8 cellular contexts compared by ENCODE assay signal in genomic region chr20:45290677-45291355, GRCh38. TPM values are rescaled to one million over a fixed set of nuclear protein-coding genes. Genes with fewer than 3 reads are reported as not detected.
DNase-seq lines count a peak whose midpoint lies in the region; ATAC-seq and TF ChIP-seq lines count a peak whose summit lies in the region.

No MANE protein-coding gene starts in this region.

- H3K36me3 ChIP-seq in vagina, result no peaks in the 10 kb centered on the region

- TF ChIP-seq POLR2A in vagina (IDR thresholded peaks at IDR 0.05), result no peak

- TF ChIP-seq CTCF in vagina (IDR thresholded peaks at IDR 0.05), result peak; percentile 63 to 77 (median 72)

- no peak overlapping the region for H3K27ac ChIP-seq in vagina

- no peaks in the 10 kb centered on the region for H3K36me3 Mint-ChIP-seq in activated naive CD4-positive, alpha-beta T cell treated with anti-CD3 and anti-CD28 coated beads, Interleukin-2, amount 50 U/mL, for 24 hours

- DNase-seq in G401 (ENCODE audit: low spot score), result peak; percentile 60
- DNase-seq in NAMALWA (ENCODE audit: low spot score), result peak; percentile 87
- DNase-seq in SKM-1 (lab: John Stamatoyannopoulos, UW; ENCODE audit: unreplicated experiment), result peak; percentile 77
- peak; percentile 35 to 93 (median 83) for DNase-seq in head of caudate nucleus
- peak; percentile 92 for DNase-seq in posterior vena cava (ENCODE audit: low spot score)
- no peak for DNase-seq in vagina (ENCODE audit: extremely low spot score in 2 of 2)

- H3K4me3 Mint-ChIP-seq in activated naive CD4-positive, alpha-beta T cell treated with anti-CD3 and anti-CD28 coated beads, Interleukin-2, amount 50 U/mL, for 24 hours, result no peak overlapping the region

- peaks cover 13% of the 10 kb centered on the region for H3K4me1 ChIP-seq in vagina

- H3K9me3 ChIP-seq in vagina, result no peaks in the 10 kb centered on the region

- no peak for ATAC-seq in HG03469 (IDR thresholded peaks at IDR 0.05; ENCODE audit: unreplicated experiment)

- H3K27me3 ChIP-seq in vagina, result peaks cover 5% of the 10 kb centered on the region

- no peaks in the 10 kb centered on the region for H3K9me3 Mint-ChIP-seq in activated naive CD4-positive, alpha-beta T cell treated with anti-CD3 and anti-CD28 coated beads, Interleukin-2, amount 50 U/mL, for 24 hours

- H3K27me3 Mint-ChIP-seq in activated naive CD4-positive, alpha-beta T cell treated with anti-CD3 and anti-CD28 coated beads, Interleukin-2, amount 50 U/mL, for 24 hours, result peaks cover 19% of the 10 kb centered on the region

- peaks cover 8% of the 10 kb centered on the region for H3K4me1 Mint-ChIP-seq in activated naive CD4-positive, alpha-beta T cell treated with anti-CD3 and anti-CD28 coated beads, Interleukin-2, amount 50 U/mL, for 24 hours

- no peak overlapping the region for H3K4me3 ChIP-seq in vagina

- peak overlapping the region; percentile 13 for H3K27ac Mint-ChIP-seq in activated naive CD4-positive, alpha-beta T cell treated with anti-CD3 and anti-CD28 coated beads, Interleukin-2, amount 50 U/mL, for 24 hours

- intact Hi-C loops in head of caudate nucleus (cut with DNase I), result loop anchor here (10.0 kb wide), 1 partner anchor 286 kb away; no protein-coding TSS in a partner anchor
- intact Hi-C loops in posterior vena cava (cut with DNase I), result no loop called here
- intact Hi-C loops in vagina (cut with DNase I), result no loop called here

- in situ Hi-C loops in G401 (cut with HindIII; ENCODE audit: low sequenced_read_pairs), result no loop called here

RNA-seq across cellular contexts. Expression of gene RBPJL, which starts 15.8 kb away (rescaled TPM):
- not detected in 2 replicates for total RNA-seq in G401 (2014; rRNA removed; shearing (Covaris generic))
- total RNA-seq in posterior vena cava (not detected), vagina (not detected)

RNA-seq across cellular contexts. Expression of gene MATN4, which starts 17.3 kb away (rescaled TPM):
- not detected in 2 replicates for total RNA-seq in G401 (2014; rRNA removed; shearing (Covaris generic))
- total RNA-seq in posterior vena cava (under 1 TPM; 0.29 to 0.56 TPM), vagina (not detected)

RNA-seq across cellular contexts. Expression of gene SLPI, which starts 36.5 kb away (rescaled TPM):
- not detected in 2 replicates for total RNA-seq in G401 (2014; rRNA removed; shearing (Covaris generic))
- total RNA-seq in posterior vena cava (10 to 100 TPM; 14.6 to 74.0 TPM), vagina (431 TPM)

RNA-seq across cellular contexts. Expression of gene SDC4, which starts 57.4 kb away (rescaled TPM):
- total RNA-seq in G401 (2014; rRNA removed; shearing (Covaris generic)), result 16.4 and 24.7 TPM in 2 replicates
- total RNA-seq in posterior vena cava (100 to 1,000 TPM in 1 of 2 donors, 10 to 100 TPM in 1; 85.7 to 104 TPM), vagina (62.6 TPM)

Comparison
In these comparisons a context has a peak if more than half of its experiments do, and no peak if none do; other contexts are left out.
1. DNase-seq: peak in G401 (single experiment), NAMALWA (single experiment), SKM-1 (single experiment), head of caudate nucleus (42 of 42) and posterior vena cava (single experiment); none in vagina (0 of 2).
2. RNA of gene SLPI, which starts 36.5 kb away (total RNA-seq): 431 TPM in vagina (single experiment) and 14.6 to 74.0 TPM in posterior vena cava; not detected in G401; every median in the first group is over 10 times any median in the second.